1 cellular context compared by ENCODE assay signal in the genomic region with DNA sequence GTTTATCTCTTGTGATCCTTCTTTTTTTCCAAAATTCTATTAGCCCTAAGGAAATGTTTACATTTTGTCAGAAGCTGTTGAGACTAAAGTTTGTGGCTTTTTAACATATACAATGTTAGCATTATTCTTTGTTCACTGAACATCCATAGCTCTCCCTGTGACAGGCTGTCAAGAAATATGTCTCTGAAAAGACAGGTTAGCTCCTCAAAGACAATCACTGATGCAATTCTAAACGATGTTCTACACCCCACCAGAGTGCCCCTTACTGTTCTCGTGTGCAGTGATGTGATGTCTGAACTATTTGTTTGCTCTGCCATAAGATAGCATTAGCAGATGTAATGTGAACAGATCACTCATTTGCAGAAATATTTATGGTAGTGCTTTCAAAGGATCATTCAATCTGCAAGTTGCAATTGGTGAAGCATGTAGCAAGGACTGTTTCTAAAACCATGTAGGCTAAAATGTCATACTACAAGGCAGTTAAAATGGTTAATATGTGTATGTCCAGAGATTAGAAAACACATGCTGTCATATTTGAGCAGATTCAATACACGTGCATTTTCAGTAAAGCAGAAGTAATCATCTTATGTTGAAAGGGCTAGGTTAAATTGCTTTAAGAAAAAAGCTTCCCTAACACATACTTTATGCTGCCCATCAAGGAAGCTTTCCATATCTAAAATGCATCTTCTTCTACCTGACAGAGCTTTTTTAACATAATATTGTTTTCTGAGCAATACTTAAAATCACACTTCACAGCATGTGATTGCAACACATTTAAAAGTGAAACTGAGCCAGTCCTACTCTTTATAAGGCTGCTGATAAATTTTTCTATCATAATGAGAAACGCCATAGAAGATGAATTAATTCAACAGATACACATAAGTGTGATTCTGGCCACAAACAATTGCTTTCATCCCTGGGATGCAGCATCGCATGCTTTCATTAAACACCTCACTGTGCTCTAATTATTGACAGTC.
TF ChIP-seq lines count a peak whose summit lies in the region.

No MANE protein-coding gene starts in this region.

TF ChIP-seq in K562, 482 proteins besides CTCF, POLR2A, EP300 and RAD21:
- TF ChIP-seq CEBPG (CRISPR knock-in tag; IDR thresholded peaks at IDR 0.05) = no peak
- TF ChIP-seq CEBPG (tag; conservative IDR thresholded peaks at IDR 0.05 in 1 of 2, IDR thresholded peaks at IDR 0.05 in 1 of 2) = peak in 1 of 2 experiments; percentile 73; a peak in 2 of 4 replicates
- TF ChIP-seq CREM (IDR thresholded peaks at IDR 0.05; ENCODE audit: low read depth) = no peak
- no peak for TF ChIP-seq BRD4 (IDR thresholded peaks at IDR 0.05)
- TF ChIP-seq PHF21A (IDR thresholded peaks at IDR 0.05; ENCODE audit: borderline replicate concordance, low read depth) = no peak
- TF ChIP-seq CEBPB (tag; IDR thresholded peaks at IDR 0.05) = peak; percentile 76
